9 cellular contexts compared by ENCODE assay signal in the genomic region with DNA sequence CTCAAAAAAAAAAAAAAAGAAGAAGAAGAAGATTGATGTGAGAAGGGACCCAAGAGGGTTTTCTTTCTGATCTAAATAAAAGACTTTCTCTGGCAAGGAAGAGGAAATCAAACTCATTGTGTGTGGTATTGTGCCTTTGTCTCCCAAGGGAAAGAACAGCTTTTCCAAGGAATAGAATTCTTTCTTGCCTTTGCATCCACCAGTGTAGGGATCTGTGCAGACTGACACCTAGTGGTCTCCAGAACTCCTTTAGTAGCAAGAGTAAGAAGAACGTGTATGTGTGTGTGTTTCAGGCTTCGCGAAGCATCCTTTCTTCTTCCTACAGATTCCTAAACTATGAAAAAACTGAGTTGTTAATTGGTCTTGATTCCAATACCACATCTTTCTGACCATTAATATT. TPM values are rescaled to one million over a fixed set of nuclear protein-coding genes. Genes with fewer than 3 reads are reported as not detected.
DNase-seq lines count a peak whose midpoint lies in the region; ATAC-seq, FAIRE-seq and TF ChIP-seq lines count a peak whose summit lies in the region.
"Had no signal": no experiment of that assay in that cellular context is flagged by ENCODE, and none has a peak within 500 bp of the region (broad histone marks: within the 10 kb centered on the region; RNA-seq: fewer than 3 reads in every experiment).

No MANE protein-coding gene starts in this region.

- H3K9me3 ChIP-seq in HepG2 (ENCODE audit: low read length), result no peaks in the 10 kb centered on the region

- H3K27me3 ChIP-seq in HepG2 (ENCODE audit: control insufficient read depth in 1 of 2, insufficient read depth in 2 of 2, low read length in 2 of 2), result no peaks in the 10 kb centered on the region

- H3K4me3 ChIP-seq in HepG2 (replicated peaks in 1 of 3; ENCODE audit: insufficient read depth in 1 of 3, low read depth in 2 of 3, low read length in 3 of 3), result no peak overlapping the region

- POLR2A ChIA-PET in HepG2 (lab: Yijun Ruan, JAX), result no interaction called here

- no peak for TF ChIP-seq POLR2A in HepG2 (IDR thresholded peaks at IDR 0.05; ENCODE audit: insufficient read depth in 1 of 2, low read depth in 2 of 2, low read length in 2 of 2)
- TF ChIP-seq POLR2A in GM18505 (IDR thresholded peaks at IDR 0.05; ENCODE audit: borderline replicate concordance, extremely low read depth, insufficient read depth, insufficient read length), result no peak

- peak; percentile 66 for TF ChIP-seq CTCF in HepG2 (CRISPR knock-in tag; IDR thresholded peaks at IDR 0.05)

- no peak for TF ChIP-seq RAD21 in HepG2 (CRISPR knock-in tag; IDR thresholded peaks at IDR 0.05)

- H3K27ac ChIP-seq in HepG2 (ENCODE audit: extremely low read length, insufficient read depth, low read length), result no peak overlapping the region

- ATAC-seq in HepG2 (peak; percentile 88), GM18505 (IDR thresholded peaks at IDR 0.05; ENCODE audit: unreplicated experiment) (no peak), HG02852 (IDR thresholded peaks at IDR 0.05; ENCODE audit: unreplicated experiment) (no peak)
- ATAC-seq: stimulated activated effector memory CD8-positive, alpha-beta T cell treated with anti-CD3 and anti-CD28 coated beads, Interleukin-12 subunit alpha, Interleukin-12 subunit beta, amount 100 ng/mL, for 72 hours had no signal

- WGBS in HepG2 (ENCODE audit: low lambda C conversion rate), result 63% methylated on average over 3 of the region's 3 CpGs

- H3K9ac ChIP-seq in HepG2 (ENCODE audit: insufficient read depth, low read depth, low read length), result no peak overlapping the region

- DNase-seq in Ammon's horn (ENCODE audit: low spot score) (peak; percentile 77), HT1080 (ENCODE audit: low read depth) (peak; percentile 46), T47D (ENCODE audit: low read depth in 1 of 2, low spot score in 1 of 2) (peak; percentile 13 to 68), HepG2 (ENCODE audit: low spot score) (peak; percentile 40), LoVo (ENCODE audit: low spot score) (no peak), germinal center (ENCODE audit: low spot score) (no peak)

- CTCF ChIA-PET in HepG2 (lab: Yijun Ruan, JAX; ENCODE audit: low intra/inter-chr PET ratio, low total read pairs), result no interaction called here

- H3K79me2 ChIP-seq in HepG2 (ENCODE audit: insufficient read depth, low read length), result no peaks in the 10 kb centered on the region

- no peak overlapping the region for H2AFZ ChIP-seq in HepG2 (ENCODE audit: low read length)

- no peaks in the 10 kb centered on the region for H4K20me1 ChIP-seq in HepG2 (ENCODE audit: insufficient read depth, low read length)

- H3K4me1 ChIP-seq in HepG2 (ENCODE audit: insufficient read depth, low read length), result no peaks in the 10 kb centered on the region

- no TSS peak for BruUV-seq in HepG2 (replicated peaks; lab: Mats Ljungman, UMichigan)

- in situ Hi-C loops in T47D (cut with HindIII; ENCODE audit: low pct_unique_long_range_greater_than_20kb, low sequenced_read_pairs), result no loop called here
- in situ Hi-C loops in HepG2 (cut with HindIII; ENCODE audit: extremely low pct_ligation_motif_present, low pct_unique_long_range_greater_than_20kb), result loop anchor here (10.0 kb wide), 1 partner anchor 347 kb away; no protein-coding TSS in a partner anchor

- TF ChIP-seq EP300 in HepG2 (IDR thresholded peaks at IDR 0.05; ENCODE audit: low read depth in 2 of 2, low read length in 2 of 2) (no peak), HepG2 (CRISPR knock-in tag; IDR thresholded peaks at IDR 0.05; ENCODE audit: borderline replicate concordance) (no peak)

- FAIRE-seq in HepG2 (lab: Jason Lieb, UNC), result peak; percentile 77

- H3K36me3 ChIP-seq in HepG2 (replicated peaks in 1 of 2; ENCODE audit: control insufficient read depth in 1 of 2, insufficient read depth in 2 of 2, low read length in 2 of 2), result no peaks in the 10 kb centered on the region

- no peak overlapping the region for H3K4me2 ChIP-seq in HepG2 (ENCODE audit: low read depth, low read length)

- intact Hi-C loops in HepG2 (cut with micrococcal nuclease; ENCODE audit: unreplicated experiment), result loop anchor here (1.0 kb wide), 1 partner anchor 349 kb away; no protein-coding TSS in a partner anchor

TF ChIP-seq in HepG2, 621 proteins besides CTCF, POLR2A, EP300 and RAD21:
- TF ChIP-seq ATM (IDR thresholded peaks at IDR 0.05; ENCODE audit: borderline replicate concordance), result no peak
- peak; percentile 68 for TF ChIP-seq STAG1 (CRISPR knock-in tag; IDR thresholded peaks at IDR 0.05)
- peak; percentile 44; the same call in 1 of the 2 replicates for TF ChIP-seq SMC3 (IDR thresholded peaks at IDR 0.05; ENCODE audit: low read length)

RNA-seq across cellular contexts. Expression of a gene that starts 33.5 kb away (rescaled TPM):
- total RNA-seq in HT1080 (2014; rRNA removed; shearing (Covaris generic)), result 113 and 135 TPM in 2 replicates
- polyA plus RNA-seq in HT1080 (2015; cell fraction: cytosol; rRNA removed), result 162 and 192 TPM in 2 replicates
- polyA plus RNA-seq in HT1080 (2015; cell fraction: nucleus; rRNA removed), result 374 and 390 TPM in 2 replicates
- 21.5 and 39.1 TPM in 2 replicates for total RNA-seq in HepG2 (2016; rRNA removed; fragmentation: Illumina TruSeq; extraction: Trizol)
- total RNA-seq in HepG2 (2016; cell fraction: cytosol; rRNA removed; fragmentation: Illumina TruSeq; extraction: Trizol; ENCODE audit: low read depth), result 87.0 and 95.7 TPM in 2 replicates
- 19.5 and 37.7 TPM in 2 replicates for total RNA-seq in HepG2 (2016; cell fraction: insoluble cytoplasmic fraction; rRNA removed; fragmentation: Illumina TruSeq; extraction: Trizol)
- total RNA-seq in HepG2 (2016; cell fraction: membrane; rRNA removed; fragmentation: Illumina TruSeq; extraction: Trizol), result 21.6 and 24.0 TPM in 2 replicates
- total RNA-seq in HepG2 (2016; cell fraction: nucleus; rRNA removed; fragmentation: Illumina TruSeq; extraction: Trizol), result 70.5 and 71.4 TPM in 2 replicates
- polyA plus RNA-seq in HepG2 (2011; rRNA removed), result 61.6 and 69.9 TPM in 2 replicates
- 47.0 and 57.8 TPM in 2 replicates for polyA plus RNA-seq in HepG2 (2011; cell fraction: cytosol; rRNA removed)
- 59.9 and 71.8 TPM in 2 replicates for polyA plus RNA-seq in HepG2 (2011; cell fraction: nucleus; rRNA removed)
- polyA plus RNA-seq in HepG2 (2012), result 47.6 and 59.6 TPM in 2 replicates
- 1.1 and 2.4 TPM in 2 replicates for polyA plus RNA-seq in HepG2 (2016; cell fraction: cytosol; fragmentation: Illumina TruSeq; extraction: Trizol; ENCODE audit: low read depth)
- polyA plus RNA-seq in HepG2 (2016; cell fraction: insoluble cytoplasmic fraction; fragmentation: Illumina TruSeq; extraction: Trizol; ENCODE audit: low read depth), result 14.9 and 16.1 TPM in 2 replicates
- 3.8 and 5.1 TPM in 2 replicates for polyA plus RNA-seq in HepG2 (2016; cell fraction: membrane; fragmentation: Illumina TruSeq; extraction: Trizol; ENCODE audit: low read depth)
- 36.1 and 38.6 TPM in 2 replicates for polyA plus RNA-seq in HepG2 (2016; cell fraction: nucleus; fragmentation: Illumina TruSeq; extraction: Trizol; ENCODE audit: insufficient read depth, low read depth)
- 452 and 516 TPM in 2 replicates for polyA minus RNA-seq in HepG2 (2011; rRNA and poly(A)+ RNA removed; ENCODE audit: low replicate concordance)
- 226 and 235 TPM in 2 replicates for polyA minus RNA-seq in HepG2 (2011; cell fraction: cytosol; rRNA and poly(A)+ RNA removed)
- 306 and 348 TPM in 2 replicates for polyA minus RNA-seq in HepG2 (2011; cell fraction: nucleus; rRNA and poly(A)+ RNA removed)

Comparison
In these comparisons a context has a peak if more than half of its experiments do, and no peak if none do; other contexts are left out.
1. DNase-seq: peak in Ammon's horn (single experiment), HT1080 (single experiment), T47D (2 of 2) and HepG2 (single experiment); none in LoVo (single experiment) and germinal center (single experiment).